Comparison of ENCODE assay signal across 1 cellular context in genomic region chr12:6792522-6793201, GRCh38.
TF ChIP-seq lines count a peak whose summit lies in the region.

No MANE protein-coding gene starts in this region.

TF ChIP-seq in HepG2, 621 proteins besides CTCF, POLR2A, EP300 and RAD21 (continued from another document and continues in another):
- TF ChIP-seq AHDC1 (CRISPR knock-in tag; IDR thresholded peaks at IDR 0.05; ENCODE audit: borderline replicate concordance) (peak; percentile 90; the same call in 1 of the 2 replicates), TCF7 (IDR thresholded peaks at IDR 0.05; ENCODE audit: low read depth) (peak; percentile 94), ZNF512B (CRISPR knock-in tag; IDR thresholded peaks at IDR 0.05; ENCODE audit: borderline replicate concordance) (no peak; the same call in 1 of the 2 replicates), ZNF768 (CRISPR knock-in tag; IDR thresholded peaks at IDR 0.05) (no peak), PAXIP1 (CRISPR knock-in tag; conservative IDR thresholded peaks at IDR 0.05) (peak; percentile 95), ZSCAN25 (CRISPR knock-in tag; IDR thresholded peaks at IDR 0.05) (peak; percentile 70), SALL1 (CRISPR knock-in tag; IDR thresholded peaks at IDR 0.05) (peak; percentile 92), MLX (CRISPR knock-in tag; IDR thresholded peaks at IDR 0.05) (peak; percentile 94), SYNCRIP (IDR thresholded peaks at IDR 0.05; ENCODE audit: insufficient read depth, low read depth, low read length) (no peak), ASH2L (IDR thresholded peaks at IDR 0.05; ENCODE audit: insufficient read length, low read depth, low read length) (peak; percentile 46), SAFB2 (CRISPR knock-in tag; IDR thresholded peaks at IDR 0.05; ENCODE audit: borderline replicate concordance, low read depth) (no peak; the same call in 1 of the 2 replicates), ISL2 (CRISPR knock-in tag; IDR thresholded peaks at IDR 0.05) (0 out of 2 replicates have a peak, but pooled peaks have one; percentile 29), ZBTB42 (CRISPR knock-in tag; IDR thresholded peaks at IDR 0.05) (no peak), ELK4 (CRISPR knock-in tag; IDR thresholded peaks at IDR 0.05; ENCODE audit: borderline replicate concordance) (no peak), ZNF292 (CRISPR knock-in tag; IDR thresholded peaks at IDR 0.05; ENCODE audit: borderline replicate concordance, low read depth) (peak; percentile 100), JUN (CRISPR knock-in tag; IDR thresholded peaks at IDR 0.05) (no peak), MEIS1 (CRISPR knock-in tag; IDR thresholded peaks at IDR 0.05; ENCODE audit: borderline replicate concordance) (peak; percentile 60; the same call in 1 of the 2 replicates), SP2 (CRISPR knock-in tag; IDR thresholded peaks at IDR 0.05) (no peak), PRPF4 (IDR thresholded peaks at IDR 0.05; ENCODE audit: low read depth, low read length, poor library complexity, severe bottlenecking) (no peak), PHF5A (CRISPR knock-in tag; IDR thresholded peaks at IDR 0.05; ENCODE audit: low read depth, unreplicated experiment) (peak; percentile 43), IRF2 (CRISPR knock-in tag; IDR thresholded peaks at IDR 0.05) (peak; percentile 53; the same call in 1 of the 2 replicates), ZNF609 (CRISPR knock-in tag; IDR thresholded peaks at IDR 0.05; ENCODE audit: borderline replicate concordance) (peak; percentile 86), MAFG (CRISPR knock-in tag; IDR thresholded peaks at IDR 0.05) (no peak), ARID3A (IDR thresholded peaks at IDR 0.05; ENCODE audit: low read depth, low read length) (no peak), YEATS2 (CRISPR knock-in tag; IDR thresholded peaks at IDR 0.05; ENCODE audit: borderline replicate concordance) (no peak), SETDB1 (CRISPR knock-in tag; IDR thresholded peaks at IDR 0.05; ENCODE audit: borderline replicate concordance) (no peak), ZBTB7A (CRISPR knock-in tag; IDR thresholded peaks at IDR 0.05) (peak; percentile 88; the same call in 1 of the 2 replicates), BHLHE40 (IDR thresholded peaks at IDR 0.05; ENCODE audit: low read length) (peak; percentile 83), ZNF33B (CRISPR knock-in tag; IDR thresholded peaks at IDR 0.05) (no peak), NPAS2 (CRISPR knock-in tag; IDR thresholded peaks at IDR 0.05; ENCODE audit: borderline replicate concordance) (no peak), HMG20B (CRISPR knock-in tag; conservative IDR thresholded peaks at IDR 0.05) (no peak), ZNF550 (CRISPR knock-in tag; IDR thresholded peaks at IDR 0.05; ENCODE audit: borderline replicate concordance) (no peak), ZNF382 (CRISPR knock-in tag; IDR thresholded peaks at IDR 0.05; ENCODE audit: borderline replicate concordance) (no peak), RBAK (CRISPR knock-in tag; IDR thresholded peaks at IDR 0.05) (0 out of 2 replicates have a peak, but pooled peaks have one; percentile 12), ZC3H13 (CRISPR knock-in tag; IDR thresholded peaks at IDR 0.05) (peak; percentile 87), TARDBP (CRISPR knock-in tag; IDR thresholded peaks at IDR 0.05) (peak; percentile 91), NFYC (CRISPR knock-in tag; IDR thresholded peaks at IDR 0.05) (no peak), NCOA5 (CRISPR knock-in tag; IDR thresholded peaks at IDR 0.05) (no peak), IRF9 (CRISPR knock-in tag; IDR thresholded peaks at IDR 0.05; ENCODE audit: borderline replicate concordance) (0 out of 2 replicates have a peak, but pooled peaks have one; percentile 43)
